In genomic region chr16:70682239-70683145, GRCh38 we compare ENCODE assay signal across 11 cellular contexts. TPM values are rescaled to one million over a fixed set of nuclear protein-coding genes. Genes with fewer than 3 reads are reported as not detected.
DNase-seq lines count a peak whose midpoint lies in the region; ATAC-seq, FAIRE-seq and TF ChIP-seq lines count a peak whose summit lies in the region.
"Had no signal": no experiment of that assay in that cellular context is flagged by ENCODE, and none has a peak within 500 bp of the region (broad histone marks: within the 10 kb centered on the region; RNA-seq: fewer than 3 reads in every experiment).

No MANE protein-coding gene starts in this region.

- no peak overlapping the region for H3K23ac ChIP-seq in trophoblast cell (ENCODE audit: low read length)

- no peak overlapping the region for H2AK5ac ChIP-seq in trophoblast cell (ENCODE audit: low read length)

- peaks cover 36% of the 10 kb centered on the region for H3K79me2 ChIP-seq in trophoblast cell (ENCODE audit: control insufficient read depth, insufficient read depth, low read length, poor library complexity)

- DNase-seq in A549 (ENCODE audit: low read depth in 1 of 2, low spot score in 1 of 2) (no peak), RWPE1 (ENCODE audit: low spot score) (no peak), foreskin keratinocyte (no peak), trophoblast cell (peak; percentile 38 to 70), NCI-H2196 treated with DMSO at 0.1 percent for 48 hours (lab: John Stamatoyannopoulos, UW; ENCODE audit: unreplicated experiment) (no peak)
- DNase-seq in activated effector memory CD4-positive, alpha-beta T cell treated with anti-CD3 and anti-CD28 coated beads, Interleukin-2, amount 50 U/mL, for 16 hours, result no peak
- DNase-seq: activated CD4-positive, alpha-beta T cell treated with anti-CD3 and anti-CD28 coated beads, Interleukin-2, amount 10 ng/mL, durations not matched to agents 24 days and 14 days; NCI-H187; thyroid gland had no signal

- peaks cover 37 to 43% of the 10 kb centered on the region in 2 experiments for H3K36me3 ChIP-seq in trophoblast cell (ENCODE audit: control insufficient read depth in 1 of 2, insufficient read depth in 2 of 2, low read length in 2 of 2)

- FAIRE-seq in A549 (lab: Jason Lieb, UNC), result no peak

- H3K4me2 ChIP-seq in A549 (peak overlapping the region; percentile 51), trophoblast cell (ENCODE audit: low read length) (no peak overlapping the region)

- no peak for TF ChIP-seq POLR2A in A549 (IDR thresholded peaks at IDR 0.05; ENCODE audit: low read length)

- H3K4ac ChIP-seq in trophoblast cell (ENCODE audit: low read depth, low read length), result peak overlapping the region; percentile 71

- ATAC-seq in A549 (0 out of 6 replicates have a peak, but pooled peaks of 1 of the 2 experiments have one; percentile 1), foreskin keratinocyte (no peak), GM18867 (IDR thresholded peaks at IDR 0.05; ENCODE audit: unreplicated experiment) (no peak), GM18511 (IDR thresholded peaks at IDR 0.05; ENCODE audit: unreplicated experiment) (no peak)

- TF ChIP-seq EP300 in A549 (IDR thresholded peaks at IDR 0.05), result no peak

- H3K14ac ChIP-seq in trophoblast cell (ENCODE audit: low read length), result peak overlapping the region; percentile 21

- H2BK12ac ChIP-seq in trophoblast cell (ENCODE audit: low read length), result no peak overlapping the region

- H3K79me1 ChIP-seq in trophoblast cell (ENCODE audit: low read length), result peaks cover 16% of the 10 kb centered on the region

- no peak overlapping the region for H4K8ac ChIP-seq in trophoblast cell (ENCODE audit: low read depth, low read length)

- peak in 1 of 2 experiments; percentile 10; a peak in 1 of 5 replicates for TF ChIP-seq RAD21 in A549 (conservative IDR thresholded peaks at IDR 0.05 in 1 of 2, IDR thresholded peaks at IDR 0.05 in 1 of 2)

- H3K9me3 ChIP-seq in A549, result no peaks in the 10 kb centered on the region
- peaks cover 3% of the 10 kb centered on the region for H3K9me3 ChIP-seq in trophoblast cell (ENCODE audit: insufficient read depth, low read depth, low read length)
- H3K9me3 ChIP-seq: thyroid gland had no signal

- POLR2A ChIA-PET in A549 (lab: Yijun Ruan, JAX) (interaction anchor here (0.8 to 1.1 kb wide), 2 partner anchors 64 to 79 kb away, joined by 3 to 6 read pairs; no protein-coding TSS in a partner anchor), RWPE1 (lab: Yijun Ruan, JAX; ENCODE audit: low non-redundant PET) (interaction anchor here (1.1 kb wide), 1 partner anchor 13 kb away, joined by 6 read pairs; no protein-coding TSS in a partner anchor)

- H2BK5ac ChIP-seq in trophoblast cell (ENCODE audit: low read depth, low read length, poor library complexity), result peak overlapping the region; percentile 10

- H2AFZ ChIP-seq in trophoblast cell (ENCODE audit: insufficient read depth, low read length, poor library complexity), result no peak overlapping the region

- 55% methylated on average over 12 of the region's 14 CpGs for WGBS in A549 (ENCODE audit: missing lambda C conversion rate)
- no CpG with 5 or more reads among the region's 14 CpGs for WGBS in trophoblast cell (ENCODE audit: extremely low coverage, insufficient coverage, insufficient read length)

- TF ChIP-seq CTCF in A549 (IDR thresholded peaks at IDR 0.05), result no peak
- no peak for TF ChIP-seq CTCF in RWPE1 (conservative IDR thresholded peaks at IDR 0.05; ENCODE audit: low read depth)
- peak; percentile 8 for TF ChIP-seq CTCF in foreskin keratinocyte (conservative IDR thresholded peaks at IDR 0.05)

- H4K91ac ChIP-seq in trophoblast cell (ENCODE audit: low read depth, low read length), result peak overlapping the region; percentile 11

- H3K27ac ChIP-seq in A549 (peak overlapping the region; percentile 61 to 97), RWPE1 (peak overlapping the region; percentile 100), foreskin keratinocyte (no peak overlapping the region), trophoblast cell (ENCODE audit: low read depth, low read length) (no peak overlapping the region)

- H3K9ac ChIP-seq in trophoblast cell (ENCODE audit: low read length), result no peak overlapping the region

- H4K12ac ChIP-seq in trophoblast cell (ENCODE audit: low read depth, low read length), result no peak overlapping the region

- no peak overlapping the region for H2BK120ac ChIP-seq in trophoblast cell (ENCODE audit: insufficient read depth, low read length, poor library complexity)

- H3K4me1 ChIP-seq in A549, result peaks cover 63% of the 10 kb centered on the region
- peaks cover 18% of the 10 kb centered on the region for H3K4me1 ChIP-seq in foreskin keratinocyte
- H3K4me1 ChIP-seq in trophoblast cell (ENCODE audit: control insufficient read depth in 1 of 2, insufficient read depth in 2 of 2, low read length in 2 of 2), result peaks cover 43 to 46% of the 10 kb centered on the region in 2 experiments

- no peak overlapping the region for H3K4me3 ChIP-seq in A549
- no peak overlapping the region for H3K4me3 ChIP-seq in trophoblast cell (ENCODE audit: low read depth, low read length)
- H3K4me3 ChIP-seq: thyroid gland had no signal

- H3K27me3 ChIP-seq in foreskin keratinocyte, result no peaks in the 10 kb centered on the region
- H3K27me3 ChIP-seq in trophoblast cell (ENCODE audit: insufficient read depth, low read length), result no peaks in the 10 kb centered on the region
- H3K27me3 ChIP-seq: thyroid gland had no signal

- H3K18ac ChIP-seq in trophoblast cell (ENCODE audit: low read length), result peak overlapping the region; percentile 14

- CTCF ChIA-PET in A549 (lab: Yijun Ruan, JAX) (interaction anchor here (0.8 to 23.4 kb wide), 8 partner anchors 10 to 89 kb away, joined by 3 to 463 read pairs (median 4); no protein-coding TSS in a partner anchor), RWPE1 (lab: Yijun Ruan, JAX) (interaction anchor here (0.5 to 2.0 kb wide), 5 partner anchors 14 to 1068 kb away, joined by 4 to 19 read pairs (median 6); no protein-coding TSS in a partner anchor)

TF ChIP-seq in A549, 52 proteins besides CTCF, POLR2A, EP300 and RAD21:
- TF ChIP-seq NFE2L2 (conservative IDR thresholded peaks at IDR 0.05; ENCODE audit: low read length), result no peak
- no peak for TF ChIP-seq CHD2 (IDR thresholded peaks at IDR 0.05; ENCODE audit: low read length, partially characterized antibody)
- TF ChIP-seq GATA3 (IDR thresholded peaks at IDR 0.05; ENCODE audit: borderline replicate concordance), result no peak
- TF ChIP-seq ATOH8 (CRISPR knock-in tag; IDR thresholded peaks at IDR 0.05; ENCODE audit: low read depth), result no peak
- no peak for TF ChIP-seq ZC3H11A (IDR thresholded peaks at IDR 0.05)
- TF ChIP-seq PBX3 (IDR thresholded peaks at IDR 0.05), result no peak
- no peak for TF ChIP-seq NR3C1 (IDR thresholded peaks at IDR 0.05)
- TF ChIP-seq JUN (IDR thresholded peaks at IDR 0.05), result no peak
- no peak for TF ChIP-seq NPAS2 (CRISPR knock-in tag; IDR thresholded peaks at IDR 0.05; ENCODE audit: borderline replicate concordance)
- TF ChIP-seq, protein P1, sequence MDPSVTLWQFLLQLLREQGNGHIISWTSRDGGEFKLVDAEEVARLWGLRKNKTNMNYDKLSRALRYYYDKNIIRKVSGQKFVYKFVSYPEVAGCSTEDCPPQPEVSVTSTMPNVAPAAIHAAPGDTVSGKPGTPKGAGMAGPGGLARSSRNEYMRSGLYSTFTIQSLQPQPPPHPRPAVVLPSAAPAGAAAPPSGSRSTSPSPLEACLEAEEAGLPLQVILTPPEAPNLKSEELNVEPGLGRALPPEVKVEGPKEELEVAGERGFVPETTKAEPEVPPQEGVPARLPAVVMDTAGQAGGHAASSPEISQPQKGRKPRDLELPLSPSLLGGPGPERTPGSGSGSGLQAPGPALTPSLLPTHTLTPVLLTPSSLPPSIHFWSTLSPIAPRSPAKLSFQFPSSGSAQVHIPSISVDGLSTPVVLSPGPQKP (IDR thresholded peaks at IDR 0.05; ENCODE audit: low read depth, low read length), result no peak
- TF ChIP-seq SMC3 (IDR thresholded peaks at IDR 0.05), result no peak
- no peak for TF ChIP-seq JUNB (IDR thresholded peaks at IDR 0.05)
- no peak for TF ChIP-seq CBX8 (IDR thresholded peaks at IDR 0.05)

RNA-seq across cellular contexts. Expression of gene MTSS2, which starts 3.4 kb away (rescaled TPM):
- 10.8 and 13.1 TPM in 2 replicates for polyA plus RNA-seq in A549 (2011; rRNA removed)
- 52.8 and 65.7 TPM in 2 replicates for polyA plus RNA-seq in A549 (2012; cell fraction: cytosol; rRNA removed)
- polyA plus RNA-seq in A549 (2012; cell fraction: nucleus; rRNA removed), result 97.7 and 160 TPM in 2 replicates
- 27.1 to 37.4 TPM (median 33.5 TPM) in 3 replicates for polyA plus RNA-seq in A549 (2017; fragmentation: RNase III; extraction: RNeasy Plus Mini Kit Qiagen cat#74134 plus additional on column Dnase treatment)
- 11.4 and 19.0 TPM in 2 replicates for polyA minus RNA-seq in A549 (2011; rRNA and poly(A)+ RNA removed)
- 31.0 and 40.9 TPM in 2 replicates for total RNA-seq in foreskin keratinocyte
- polyA plus RNA-seq in foreskin keratinocyte, result 12.5 and 17.4 TPM in 2 replicates
- 164 and 171 TPM in 2 replicates for polyA plus RNA-seq in trophoblast cell (2013)

RNA-seq across cellular contexts. Expression of gene IL34, which starts 36.1 kb away (rescaled TPM):
- polyA plus RNA-seq in A549 (2011; rRNA removed) (0.12 and 0.25 TPM in 2 replicates), A549 (2017; fragmentation: RNase III; extraction: RNeasy Plus Mini Kit Qiagen cat#74134 plus additional on column Dnase treatment) (0.29 to 0.89 TPM (median 0.40 TPM) in 3 replicates), foreskin keratinocyte (0.13 and 0.19 TPM in 2 replicates)
- polyA plus RNA-seq in A549 (2012; cell fraction: cytosol; rRNA removed), result 0.73 and 1.2 TPM in 2 replicates
- 0.94 and 1.5 TPM in 2 replicates for polyA plus RNA-seq in A549 (2012; cell fraction: nucleus; rRNA removed)
- 0.41 TPM in 1 of 2 replicates, not detected in the other for polyA minus RNA-seq in A549 (2011; rRNA and poly(A)+ RNA removed)
- total RNA-seq in foreskin keratinocyte, result 0.11 and 0.17 TPM in 2 replicates
- 0.15 and 0.18 TPM in 2 replicates for polyA plus RNA-seq in trophoblast cell (2013)

Comparison
In these comparisons a context has a peak if more than half of its experiments do, and no peak if none do; other contexts are left out.
1. DNase-seq: peak in trophoblast cell (2 of 2); none in A549 (0 of 2), RWPE1 (single experiment), foreskin keratinocyte (0 of 2), activated effector memory CD4-positive, alpha-beta T cell treated with anti-CD3 and anti-CD28 coated beads, Interleukin-2, amount 50 U/mL, for 16 hours (single experiment) and NCI-H2196 treated with DMSO at 0.1 percent for 48 hours (single experiment).
2. H3K27ac ChIP-seq: peak in A549 (2 of 2) and RWPE1 (single experiment); none in foreskin keratinocyte (single experiment) and trophoblast cell (single experiment).